Comparison of ENCODE assay signal across 9 cellular contexts in the genomic region with DNA sequence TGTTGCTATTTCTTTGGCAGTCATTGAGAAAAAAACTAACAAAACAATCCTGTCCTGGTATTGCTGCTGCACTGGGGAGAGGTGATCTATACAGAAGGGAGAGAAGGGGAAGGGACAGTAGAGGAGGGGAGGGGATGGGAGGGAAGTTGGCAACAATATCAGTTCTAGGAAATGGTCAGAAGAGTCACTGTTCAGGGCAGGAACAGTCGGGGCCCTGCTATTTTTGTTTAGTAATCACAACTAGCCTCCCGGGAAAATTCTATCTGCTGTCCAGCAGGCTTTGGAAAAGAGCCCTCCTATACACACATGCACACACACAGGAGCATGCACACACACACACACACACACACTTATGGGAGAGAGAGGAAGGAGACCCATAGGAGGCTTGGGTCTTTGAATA.
DNase-seq lines count a peak whose midpoint lies in the region; ATAC-seq, FAIRE-seq and TF ChIP-seq lines count a peak whose summit lies in the region.
"Had no signal": no experiment of that assay in that cellular context is flagged by ENCODE, and none has a peak within 500 bp of the region (broad histone marks: within the 10 kb centered on the region; RNA-seq: fewer than 3 reads in every experiment).

No MANE protein-coding gene starts in this region.

- H3K9me3 ChIP-seq in DOHH2 (ENCODE audit: control insufficient read depth, insufficient read depth, low read length) (peaks cover 39% of the 10 kb centered on the region), pancreas (no peaks in the 10 kb centered on the region), PC-9 (ENCODE audit: insufficient read depth, low read depth) (peaks cover 18% of the 10 kb centered on the region)

- H4K20me1 ChIP-seq in DOHH2 (ENCODE audit: control insufficient read depth, insufficient read depth, low read depth, low read length) (no peaks in the 10 kb centered on the region), PC-9 (ENCODE audit: insufficient read depth) (no peaks in the 10 kb centered on the region)

- WGBS in pancreas, 2 donors = 24 to 42% methylated on average over 2 of the region's 2 CpGs

- H3F3A ChIP-seq in DOHH2 (ENCODE audit: control insufficient read depth, insufficient read depth) (0 out of 2 replicates have a peak, but pooled peaks cover 3% of the 10 kb centered on the region), PC-9 (ENCODE audit: insufficient read depth, low read depth) (no peaks in the 10 kb centered on the region)

- H3K4me1 ChIP-seq in DOHH2 (ENCODE audit: control insufficient read depth, low read length) (peaks cover 33% of the 10 kb centered on the region), pancreas (no peaks in the 10 kb centered on the region), PC-9 (replicated peaks; ENCODE audit: insufficient read depth) (peaks cover 14% of the 10 kb centered on the region)

- ATAC-seq in esophagus mucosa = peak; percentile 36
- peak; percentile 6 to 40 (median 29) for ATAC-seq in pancreas

- no TSS peak for BruUV-seq in PC-9 (replicated peaks; lab: Mats Ljungman, UMichigan)

- H3K4me3 ChIP-seq in DOHH2 (ENCODE audit: low read length) (peak overlapping the region; percentile 74), pancreas (peak overlapping the region in 1 of 4 donors; percentile 7), PC-9 (no peak overlapping the region)
- H3K4me3 ChIP-seq: SJSA1 had no signal

- intact Hi-C loops in pancreas (cut with DNase I) (no loop called here), PC-9 (cut with micrococcal nuclease; ENCODE audit: unreplicated experiment) (no loop called here)

- H2AFZ ChIP-seq in PC-9 = no peak overlapping the region

- no peaks in the 10 kb centered on the region for H3K79me2 ChIP-seq in DOHH2 (ENCODE audit: control insufficient read depth, low read length)
- H3K79me2 ChIP-seq in PC-9 (ENCODE audit: low read depth) = no peaks in the 10 kb centered on the region

- H3K36me3 Mint-ChIP-seq in T-helper 2 cell treated with Interferon-gamma antibody and Interleukin-4, amounts not matched to agents 5 μg/mL and 100 μg/mL, for 36 hours (ENCODE audit: low read depth) = peaks cover 74% of the 10 kb centered on the region

- no peaks in the 10 kb centered on the region for H3K27me3 ChIP-seq in DOHH2 (ENCODE audit: control insufficient read depth, low read length)
- H3K27me3 ChIP-seq in pancreas = no peaks in the 10 kb centered on the region
- H3K27me3 ChIP-seq in PC-9 (ENCODE audit: insufficient read depth, low read depth) = no peaks in the 10 kb centered on the region
- H3K27me3 ChIP-seq: SJSA1 had no signal

- H3K4me1 Mint-ChIP-seq in T-helper 2 cell treated with Interferon-gamma antibody and Interleukin-4, amounts not matched to agents 5 μg/mL and 100 μg/mL, for 36 hours (ENCODE audit: low read depth) = peaks cover 28% of the 10 kb centered on the region

- POLR2A ChIA-PET in PC-9 (lab: Charles Lee; ENCODE audit: unreplicated experiment) = no interaction called here

- H3K27ac ChIP-seq in DOHH2 (ENCODE audit: low read depth, low read length) = no peak overlapping the region
- no peak overlapping the region for H3K27ac ChIP-seq in pancreas
- no peak overlapping the region for H3K27ac ChIP-seq in PC-9
- H3K27ac ChIP-seq: SJSA1 had no signal

- CTCF ChIA-PET in PC-9 (lab: Charles Lee) = no interaction called here

- peaks cover 17% of the 10 kb centered on the region for H3K9me3 Mint-ChIP-seq in T-helper 2 cell treated with Interferon-gamma antibody and Interleukin-4, amounts not matched to agents 5 μg/mL and 100 μg/mL, for 36 hours

- peaks cover 2% of the 10 kb centered on the region; the same call in 1 of the 2 replicates for H3K36me3 ChIP-seq in DOHH2 (ENCODE audit: control insufficient read depth, low read length)
- no peaks in the 10 kb centered on the region for H3K36me3 ChIP-seq in pancreas
- H3K36me3 ChIP-seq in PC-9 (ENCODE audit: low read depth) = no peaks in the 10 kb centered on the region
- H3K36me3 ChIP-seq: SJSA1 had no signal

- H3K4me2 ChIP-seq in DOHH2 (ENCODE audit: low read length) = peak overlapping the region; percentile 86
- no peak overlapping the region for H3K4me2 ChIP-seq in PC-9

- DNase-seq in T-helper 2 cell treated with Interferon-gamma antibody and Interleukin-4, amounts not matched to agents 5 μg/mL and 100 μg/mL, for 36 hours (ENCODE audit: low spot score) = no peak
- DNase-seq in pancreas (no peak), PC-9 (no peak), T1000 (lab: John Stamatoyannopoulos, UW) (no peak), midbrain (lab: John Stamatoyannopoulos, UW) (no peak)
- no peak for DNase-seq in activated CD4-positive, CD25-positive, alpha-beta regulatory T cell treated with anti-CD3 and anti-CD28 coated beads, Interleukin-2, amount 50 U/mL, for 72 hours

- H3K9me2 ChIP-seq in DOHH2 (replicated peaks; ENCODE audit: control insufficient read depth, low read length) (no peaks in the 10 kb centered on the region), PC-9 (ENCODE audit: insufficient read depth) (no peaks in the 10 kb centered on the region)

- H3K27me3 Mint-ChIP-seq in T-helper 2 cell treated with Interferon-gamma antibody and Interleukin-4, amounts not matched to agents 5 μg/mL and 100 μg/mL, for 36 hours (ENCODE audit: low read depth) = no peaks in the 10 kb centered on the region

- FAIRE-seq in pancreas (lab: Jason Lieb, UNC) = no peak

- peak overlapping the region; percentile 91 for H3K4me3 Mint-ChIP-seq in T-helper 2 cell treated with Interferon-gamma antibody and Interleukin-4, amounts not matched to agents 5 μg/mL and 100 μg/mL, for 36 hours

- peak overlapping the region; percentile 94 for H3K27ac Mint-ChIP-seq in T-helper 2 cell treated with Interferon-gamma antibody and Interleukin-4, amounts not matched to agents 5 μg/mL and 100 μg/mL, for 36 hours

- TF ChIP-seq CTCF in DOHH2 (IDR thresholded peaks at IDR 0.05; ENCODE audit: low read depth, low read length, poor library complexity, severe bottlenecking) = no peak
- TF ChIP-seq CTCF in pancreas (IDR thresholded peaks at IDR 0.05) = no peak
- TF ChIP-seq CTCF in PC-9 (conservative IDR thresholded peaks at IDR 0.05) = no peak
